33 cellular contexts compared by ENCODE assay signal in genomic region chr17:76411247-76411646, GRCh38. TPM values are rescaled to one million over a fixed set of nuclear protein-coding genes. Genes with fewer than 3 reads are reported as not detected.
"Had no signal": no experiment of that assay in that cellular context is flagged by ENCODE, and none has a peak within 500 bp of the region (broad histone marks: within the 10 kb centered on the region; RNA-seq: fewer than 3 reads in every experiment).

No MANE protein-coding gene starts in this region.

- H3K4me3 Mint-ChIP-seq: dendritic cell treated with granulocyte-macrophage colony-stimulating factor and Interleukin-4, amounts not matched to agents 40 ng/mL and 50 ng/mL, for 4 days; naive thymus-derived CD8-positive, alpha-beta T cell; stimulated activated memory B cell treated with anti-CD40 and anti-IgM and Interleukin-4, amounts not matched to agents 10 μg/mL and 1 μg/mL and 100 μg/mL, for 72 hours had no signal

- H3K9me3 Mint-ChIP-seq: dendritic cell treated with granulocyte-macrophage colony-stimulating factor and Interleukin-4, amounts not matched to agents 40 ng/mL and 50 ng/mL, for 4 days; naive thymus-derived CD8-positive, alpha-beta T cell; stimulated activated memory B cell treated with anti-CD40 and anti-IgM and Interleukin-4, amounts not matched to agents 10 μg/mL and 1 μg/mL and 100 μg/mL, for 72 hours had no signal

- DNase-seq: colonic mucosa; effector memory CD4-positive, alpha-beta T cell; foreskin melanocyte; glutamatergic neuron; heart right ventricle; hippocampal formation; left colon; left ventricle myocardium superior; lower lobe of right lung; naive thymus-derived CD8-positive, alpha-beta T cell; pancreas; sigmoid colon; stimulated activated CD4-positive, alpha-beta T cell treated with anti-CD3 and anti-CD28 coated beads, Interleukin-4, amount 100 ng/mL, for 4 hours; stimulated activated naive CD8-positive, alpha-beta T cell treated with anti-CD3 and anti-CD28 coated beads, Interleukin-15, Interleukin-2, amounts not matched to agents 100 U/mL and 50 U/mL, for 24 hours; substantia nigra; testis; upper lobe of left lung; uterus had no signal

- H3K27ac Mint-ChIP-seq: dendritic cell treated with granulocyte-macrophage colony-stimulating factor and Interleukin-4, amounts not matched to agents 40 ng/mL and 50 ng/mL, for 4 days; naive thymus-derived CD8-positive, alpha-beta T cell; progenitor cell of endocrine pancreas; stimulated activated memory B cell treated with anti-CD40 and anti-IgM and Interleukin-4, amounts not matched to agents 10 μg/mL and 1 μg/mL and 100 μg/mL, for 72 hours had no signal

- ATAC-seq: heart right ventricle; left colon; left ventricle myocardium superior; lower lobe of right lung; naive thymus-derived CD8-positive, alpha-beta T cell; pancreas; stimulated activated memory B cell treated with anti-CD40 and anti-IgM and Interleukin-4, amounts not matched to agents 10 μg/mL and 1 μg/mL and 100 μg/mL, for 72 hours; stimulated activated naive CD8-positive, alpha-beta T cell treated with anti-CD3 and anti-CD28 coated beads, Interleukin-15, Interleukin-2, amounts not matched to agents 100 U/mL and 50 U/mL, for 24 hours had no signal

- H3K27me3 Mint-ChIP-seq: naive thymus-derived CD8-positive, alpha-beta T cell; progenitor cell of endocrine pancreas; stimulated activated memory B cell treated with anti-CD40 and anti-IgM and Interleukin-4, amounts not matched to agents 10 μg/mL and 1 μg/mL and 100 μg/mL, for 72 hours had no signal

RNA-seq across cellular contexts. Expression of gene AANAT, which starts 56.2 kb away (rescaled TPM):
- total RNA-seq: colonic mucosa; endothelial cell of umbilical vein; epithelial cell of proximal tubule; esophagus muscularis mucosa; fibroblast of lung; kidney epithelial cell; left colon; left ventricle myocardium superior; lower lobe of right lung; mesenteric fat pad; myocyte; naive thymus-derived CD8-positive, alpha-beta T cell; omental fat pad; progenitor cell of endocrine pancreas; right atrium auricular region; sigmoid colon; skeletal muscle tissue; tibial nerve; upper lobe of left lung; uterus had no signal
- polyA plus RNA-seq: endothelial cell of umbilical vein; fibroblast of lung; naive thymus-derived CD8-positive, alpha-beta T cell; neural cell had no signal
